ENCODE assay signal across 1 cellular context in genomic region chr2:169303579-169304285, GRCh38.
TF ChIP-seq lines count a peak whose summit lies in the region.

No MANE protein-coding gene starts in this region.

TF ChIP-seq in GM23338, 12 proteins besides CTCF, POLR2A, EP300 and RAD21 (continued from another document):
- TF ChIP-seq EZH2 (IDR thresholded peaks at IDR 0.05; ENCODE audit: low read depth, unreplicated experiment) (no peak), REST (IDR thresholded peaks at IDR 0.05; ENCODE audit: unreplicated experiment) (no peak), ZNF462 (CRISPR knock-in tag; IDR thresholded peaks at IDR 0.05) (no peak), ZNF331 (CRISPR knock-in tag; IDR thresholded peaks at IDR 0.05; ENCODE audit: low read depth) (no peak)
- TF ChIP-seq, protein P1, sequence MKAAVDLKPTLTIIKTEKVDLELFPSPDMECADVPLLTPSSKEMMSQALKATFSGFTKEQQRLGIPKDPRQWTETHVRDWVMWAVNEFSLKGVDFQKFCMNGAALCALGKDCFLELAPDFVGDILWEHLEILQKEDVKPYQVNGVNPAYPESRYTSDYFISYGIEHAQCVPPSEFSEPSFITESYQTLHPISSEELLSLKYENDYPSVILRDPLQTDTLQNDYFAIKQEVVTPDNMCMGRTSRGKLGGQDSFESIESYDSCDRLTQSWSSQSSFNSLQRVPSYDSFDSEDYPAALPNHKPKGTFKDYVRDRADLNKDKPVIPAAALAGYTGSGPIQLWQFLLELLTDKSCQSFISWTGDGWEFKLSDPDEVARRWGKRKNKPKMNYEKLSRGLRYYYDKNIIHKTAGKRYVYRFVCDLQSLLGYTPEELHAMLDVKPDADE (IDR thresholded peaks at IDR 0.05), result no peak
